1 cellular context compared by ENCODE assay signal in the genomic region with DNA sequence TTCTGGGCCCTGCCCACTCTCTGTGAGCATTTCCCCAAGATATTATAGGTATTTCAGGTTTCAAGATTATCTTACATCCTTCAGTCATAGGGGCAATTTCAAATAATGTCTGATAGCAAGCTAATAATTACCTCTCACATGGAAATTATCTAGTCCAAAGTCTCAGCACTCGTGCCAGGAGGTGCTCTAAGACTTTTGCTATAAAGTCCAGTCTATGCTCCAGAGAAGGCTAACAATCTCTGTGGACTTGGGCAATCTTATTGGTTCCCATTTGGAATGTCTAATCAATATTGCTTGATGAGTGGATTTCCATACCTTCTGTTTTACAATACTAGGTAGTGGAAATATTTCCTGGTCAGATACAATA.
TF ChIP-seq lines count a peak whose summit lies in the region.

No MANE protein-coding gene starts in this region.

TF ChIP-seq in HepG2, 621 proteins besides CTCF, POLR2A, EP300 and RAD21 (continued from another document):
- TF ChIP-seq, protein P1, sequence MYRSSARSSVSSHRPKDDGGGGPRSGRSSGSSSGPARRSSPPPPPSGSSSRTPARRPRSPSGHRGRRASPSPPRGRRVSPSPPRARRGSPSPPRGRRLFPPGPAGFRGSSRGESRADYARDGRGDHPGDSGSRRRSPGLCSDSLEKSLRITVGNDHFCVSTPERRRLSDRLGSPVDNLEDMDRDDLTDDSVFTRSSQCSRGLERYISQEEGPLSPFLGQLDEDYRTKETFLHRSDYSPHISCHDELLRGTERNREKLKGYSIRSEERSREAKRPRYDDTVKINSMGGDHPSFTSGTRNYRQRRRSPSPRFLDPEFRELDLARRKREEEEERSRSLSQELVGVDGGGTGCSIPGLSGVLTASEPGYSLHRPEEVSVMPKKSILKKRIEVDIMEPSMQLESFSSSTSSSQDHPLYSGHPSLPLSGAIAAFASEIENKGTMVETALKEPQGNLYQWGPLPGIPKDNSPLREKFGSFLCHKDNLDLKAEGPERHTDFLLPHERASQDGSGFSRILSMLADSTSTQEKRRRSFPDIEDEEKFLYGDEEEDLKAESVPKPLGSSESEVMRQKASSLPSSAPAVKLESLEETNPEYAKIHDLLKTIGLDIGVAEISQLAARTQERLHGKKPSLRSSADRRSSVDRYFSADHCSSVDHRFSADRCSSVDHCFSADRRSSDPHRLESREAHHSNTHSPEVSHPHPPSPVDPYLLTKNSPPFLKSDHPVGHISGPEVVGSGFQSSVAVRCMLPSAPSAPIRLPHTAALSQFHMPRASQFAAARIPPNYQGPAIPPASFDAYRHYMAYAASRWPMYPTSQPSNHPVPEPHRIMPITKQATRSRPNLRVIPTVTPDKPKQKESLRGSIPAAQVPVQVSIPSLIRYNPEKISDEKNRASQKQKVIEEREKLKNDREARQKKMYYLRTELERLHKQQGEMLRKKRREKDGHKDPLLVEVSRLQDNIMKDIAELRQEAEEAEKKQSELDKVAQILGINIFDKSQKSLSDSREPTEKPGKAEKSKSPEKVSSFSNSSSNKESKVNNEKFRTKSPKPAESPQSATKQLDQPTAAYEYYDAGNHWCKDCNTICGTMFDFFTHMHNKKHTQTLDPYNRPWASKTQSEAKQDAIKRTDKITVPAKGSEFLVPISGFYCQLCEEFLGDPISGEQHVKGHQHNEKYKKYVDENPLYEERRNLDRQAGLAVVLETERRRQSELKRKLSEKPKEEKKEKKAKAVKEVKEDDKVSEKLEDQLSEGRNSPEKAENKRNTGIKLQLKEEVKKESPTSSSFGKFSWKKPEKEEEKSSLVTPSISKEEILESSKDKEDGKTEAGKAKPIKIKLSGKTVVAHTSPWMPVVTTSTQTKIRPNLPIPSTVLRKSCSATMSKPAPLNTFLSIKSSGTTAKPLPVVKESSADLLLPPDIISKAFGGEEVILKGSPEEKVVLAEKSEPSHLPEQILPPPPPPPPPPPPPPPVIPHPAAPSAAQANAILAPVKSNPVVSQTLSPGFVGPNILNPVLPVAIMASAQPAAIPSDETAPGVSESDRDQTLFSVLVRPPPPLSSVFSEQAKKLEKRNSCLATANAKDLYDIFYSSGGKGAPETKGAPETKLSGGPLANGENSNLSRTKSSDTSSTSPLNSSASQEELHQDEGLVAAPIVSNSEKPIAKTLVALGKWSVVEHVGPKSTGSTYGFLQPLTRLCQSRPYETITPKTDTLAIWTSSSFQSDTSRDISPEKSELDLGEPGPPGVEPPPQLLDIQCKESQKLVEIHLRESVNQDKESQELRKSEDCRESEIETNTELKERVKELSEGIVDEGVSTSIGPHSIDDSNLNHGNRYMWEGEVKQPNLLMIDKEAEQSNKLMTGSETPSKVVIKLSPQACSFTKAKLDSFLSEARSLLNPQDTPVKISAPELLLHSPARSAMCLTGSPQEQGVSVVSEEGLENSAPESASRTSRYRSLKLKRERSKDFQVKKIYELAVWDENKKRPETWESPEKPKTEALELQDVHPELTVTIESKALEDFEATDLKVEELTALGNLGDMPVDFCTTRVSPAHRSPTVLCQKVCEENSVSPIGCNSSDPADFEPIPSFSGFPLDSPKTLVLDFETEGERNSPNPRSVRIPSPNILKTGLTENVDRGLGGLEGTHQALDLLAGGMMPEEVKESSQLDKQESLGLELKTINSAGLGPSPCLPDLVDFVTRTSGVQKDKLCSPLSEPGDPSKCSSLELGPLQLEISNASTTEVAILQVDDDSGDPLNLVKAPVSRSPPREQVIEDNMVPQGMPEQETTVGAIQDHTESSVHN (CRISPR knock-in tag; IDR thresholded peaks at IDR 0.05), result no peak
- no peak for TF ChIP-seq ZNF678 (CRISPR knock-in tag; IDR thresholded peaks at IDR 0.05)
- 0 out of 2 replicates have a peak, but pooled peaks have one; percentile 3 for TF ChIP-seq ELF3 (CRISPR knock-in tag; IDR thresholded peaks at IDR 0.05)
- TF ChIP-seq WIZ (CRISPR knock-in tag; IDR thresholded peaks at IDR 0.05), result 0 out of 2 replicates have a peak, but pooled peaks have one; percentile 15
- TF ChIP-seq KDM1A (CRISPR knock-in tag; IDR thresholded peaks at IDR 0.05), result no peak
- TF ChIP-seq, protein P2, sequence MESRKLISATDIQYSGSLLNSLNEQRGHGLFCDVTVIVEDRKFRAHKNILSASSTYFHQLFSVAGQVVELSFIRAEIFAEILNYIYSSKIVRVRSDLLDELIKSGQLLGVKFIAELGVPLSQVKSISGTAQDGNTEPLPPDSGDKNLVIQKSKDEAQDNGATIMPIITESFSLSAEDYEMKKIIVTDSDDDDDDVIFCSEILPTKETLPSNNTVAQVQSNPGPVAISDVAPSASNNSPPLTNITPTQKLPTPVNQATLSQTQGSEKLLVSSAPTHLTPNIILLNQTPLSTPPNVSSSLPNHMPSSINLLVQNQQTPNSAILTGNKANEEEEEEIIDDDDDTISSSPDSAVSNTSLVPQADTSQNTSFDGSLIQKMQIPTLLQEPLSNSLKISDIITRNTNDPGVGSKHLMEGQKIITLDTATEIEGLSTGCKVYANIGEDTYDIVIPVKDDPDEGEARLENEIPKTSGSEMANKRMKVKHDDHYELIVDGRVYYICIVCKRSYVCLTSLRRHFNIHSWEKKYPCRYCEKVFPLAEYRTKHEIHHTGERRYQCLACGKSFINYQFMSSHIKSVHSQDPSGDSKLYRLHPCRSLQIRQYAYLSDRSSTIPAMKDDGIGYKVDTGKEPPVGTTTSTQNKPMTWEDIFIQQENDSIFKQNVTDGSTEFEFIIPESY (CRISPR knock-in tag; IDR thresholded peaks at IDR 0.05), result no peak
- peak; percentile 20; the same call in 1 of the 2 replicates for TF ChIP-seq CHD4 (IDR thresholded peaks at IDR 0.05; ENCODE audit: borderline replicate concordance, low read length)
- TF ChIP-seq, protein P3, sequence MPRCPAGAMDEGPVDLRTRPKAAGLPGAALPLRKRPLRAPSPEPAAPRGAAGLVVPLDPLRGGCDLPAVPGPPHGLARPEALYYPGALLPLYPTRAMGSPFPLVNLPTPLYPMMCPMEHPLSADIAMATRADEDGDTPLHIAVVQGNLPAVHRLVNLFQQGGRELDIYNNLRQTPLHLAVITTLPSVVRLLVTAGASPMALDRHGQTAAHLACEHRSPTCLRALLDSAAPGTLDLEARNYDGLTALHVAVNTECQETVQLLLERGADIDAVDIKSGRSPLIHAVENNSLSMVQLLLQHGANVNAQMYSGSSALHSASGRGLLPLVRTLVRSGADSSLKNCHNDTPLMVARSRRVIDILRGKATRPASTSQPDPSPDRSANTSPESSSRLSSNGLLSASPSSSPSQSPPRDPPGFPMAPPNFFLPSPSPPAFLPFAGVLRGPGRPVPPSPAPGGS (CRISPR knock-in tag; IDR thresholded peaks at IDR 0.05), result no peak
- TF ChIP-seq KLF15 (CRISPR knock-in tag; IDR thresholded peaks at IDR 0.05; ENCODE audit: borderline replicate concordance), result no peak
